In the genomic region with DNA sequence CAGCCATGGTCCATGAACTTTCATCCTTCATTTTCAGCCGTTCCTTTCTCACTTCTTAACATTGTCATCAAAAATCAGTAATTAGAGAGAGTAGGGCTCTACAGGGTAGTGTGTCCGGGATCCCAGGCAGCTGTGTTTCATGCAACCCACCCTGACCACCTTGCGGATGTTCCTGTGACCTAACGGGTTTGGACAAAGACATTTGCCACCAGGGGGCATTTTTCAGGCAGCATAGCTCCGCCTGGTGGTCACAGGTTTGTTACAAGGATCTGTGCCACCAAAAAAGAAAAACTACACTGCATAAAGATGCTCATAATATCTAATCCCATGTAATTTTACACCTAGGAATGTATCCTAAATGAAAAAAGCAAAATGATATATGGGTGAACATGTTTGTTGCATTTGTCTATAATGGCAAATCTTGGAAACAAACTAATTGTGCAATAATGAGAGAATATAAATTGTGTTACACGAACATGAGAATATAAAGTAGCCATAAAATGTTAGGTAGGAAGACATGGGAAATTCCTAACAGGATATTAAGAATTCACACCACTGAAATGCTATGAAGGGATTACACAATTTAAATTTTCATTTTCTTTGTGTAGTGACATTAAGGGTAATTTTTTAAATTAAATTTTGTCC, we compare ENCODE assay signal across 9 cellular contexts.
DNase-seq lines count a peak whose midpoint lies in the region; ATAC-seq and TF ChIP-seq lines count a peak whose summit lies in the region.
"Had no signal": no experiment of that assay in that cellular context is flagged by ENCODE, and none has a peak within 500 bp of the region (broad histone marks: within the 10 kb centered on the region; RNA-seq: fewer than 3 reads in every experiment).

No MANE protein-coding gene starts in this region.

- TF ChIP-seq CTCF in IMR-90 (conservative IDR thresholded peaks at IDR 0.05; ENCODE audit: low read depth, low read length) (peak; percentile 99), MCF 10A (IDR thresholded peaks at IDR 0.05; ENCODE audit: unreplicated experiment) (peak; percentile 94), left lung (IDR thresholded peaks at IDR 0.05) (peak; percentile 53 to 77)

- H2BK20ac ChIP-seq in IMR-90 (ENCODE audit: low read depth, low read length), result no peak overlapping the region

- peak; percentile 53; the same call in 1 of the 2 replicates for ATAC-seq in IMR-90 (ENCODE audit: low read depth)
- ATAC-seq in left lung, result peak; percentile 68
- no peak for ATAC-seq in stimulated activated naive CD8-positive, alpha-beta T cell treated with anti-CD3 and anti-CD28 coated beads, Interleukin-15, amount 100 ng/mL, for 72 hours

- H3K14ac ChIP-seq in IMR-90 (replicated peaks; ENCODE audit: low read depth, low read length), result no peak overlapping the region

- H4K20me1 ChIP-seq in IMR-90 (ENCODE audit: insufficient read depth, low read length), result no peaks in the 10 kb centered on the region
- H4K20me1 ChIP-seq: BLaER1 had no signal

- POLR2A ChIA-PET in IMR-90 (lab: Charles Lee; ENCODE audit: unreplicated experiment) (no interaction called here), MCF 10A (lab: Yijun Ruan, JAX) (interaction anchor here (1.0 kb wide), 1 partner anchor 33 kb away, joined by 3 read pairs; no protein-coding TSS in a partner anchor)

- CTCF ChIA-PET in IMR-90 (lab: Yijun Ruan, JAX), result interaction anchor here (0.5 to 2.7 kb wide), 2 partner anchors 17 to 39 kb away, joined by 4 to 10 read pairs; no protein-coding TSS in a partner anchor
- CTCF ChIA-PET in MCF 10A (lab: Yijun Ruan, JAX), result interaction anchor here (0.5 to 2.2 kb wide), 19 partner anchors 9 to 1512 kb away, joined by 3 to 10 read pairs (median 4); no protein-coding TSS in a partner anchor

- H3K56ac ChIP-seq in IMR-90 (ENCODE audit: extremely low read depth, insufficient read depth, low read length), result no peak overlapping the region

- H3K4me1 ChIP-seq in IMR-90 (ENCODE audit: control insufficient read depth, insufficient read depth, low read length), result peaks cover 2% of the 10 kb centered on the region
- H3K4me1 ChIP-seq in left lung, result no peaks in the 10 kb centered on the region
- H3K4me1 ChIP-seq: BLaER1 had no signal

- no peak overlapping the region for H2BK120ac ChIP-seq in IMR-90 (ENCODE audit: low read depth, low read length)

- no peaks in the 10 kb centered on the region for H3K79me1 ChIP-seq in IMR-90 (ENCODE audit: low read depth in 1 of 2, low read length in 2 of 2)

- H3K27ac Mint-ChIP-seq in MCF 10A (ENCODE audit: low read depth, unreplicated experiment), result no peak overlapping the region
- no peak overlapping the region for H3K27ac Mint-ChIP-seq in stimulated activated naive CD8-positive, alpha-beta T cell treated with anti-CD3 and anti-CD28 coated beads, Interleukin-15, amount 100 ng/mL, for 72 hours

- dilution Hi-C loops in IMR-90 (cut with HindIII; ENCODE audit: low sequenced_read_pairs, unreplicated experiment), result no loop called here

- H3K27ac ChIP-seq in IMR-90 (ENCODE audit: insufficient read depth, low read length) (no peak overlapping the region), left lung (no peak overlapping the region)
- H3K27ac ChIP-seq: BLaER1 had no signal

- no peak for TF ChIP-seq POLR2A in IMR-90 (IDR thresholded peaks at IDR 0.05; ENCODE audit: low read depth, low read length)

- intact Hi-C loops in IMR-90 (cut with micrococcal nuclease) (no loop called here), MCF 10A (cut with micrococcal nuclease) (loop anchor here (1.0 to 5.0 kb wide), 3 partner anchors 35 to 236 kb away; no protein-coding TSS in a partner anchor), left lung (cut with DNase I) (no loop called here)

- no peak overlapping the region for H3K4me3 Mint-ChIP-seq in MCF 10A (ENCODE audit: unreplicated experiment)
- H3K4me3 Mint-ChIP-seq in stimulated activated naive CD8-positive, alpha-beta T cell treated with anti-CD3 and anti-CD28 coated beads, Interleukin-15, amount 100 ng/mL, for 72 hours, result no peak overlapping the region

- H4K91ac ChIP-seq in IMR-90 (ENCODE audit: insufficient read depth, low read depth, low read length), result no peak overlapping the region

- no peak overlapping the region for H4K5ac ChIP-seq in IMR-90 (ENCODE audit: low read depth, low read length)

- H3K9me3 ChIP-seq in IMR-90 (ENCODE audit: control insufficient read depth, insufficient read depth, low read length), result no peaks in the 10 kb centered on the region
- no peaks in the 10 kb centered on the region for H3K9me3 ChIP-seq in left lung
- H3K9me3 ChIP-seq: BLaER1 had no signal

- H4K8ac ChIP-seq in IMR-90 (ENCODE audit: low read depth in 2 of 2, low read length in 2 of 2), result no peak overlapping the region

- no peak overlapping the region for H2AK5ac ChIP-seq in IMR-90 (ENCODE audit: low read depth, low read length)

- TF ChIP-seq RAD21 in IMR-90 (IDR thresholded peaks at IDR 0.05; ENCODE audit: low read length), result peak; percentile 65

- H3K9me3 Mint-ChIP-seq in MCF 10A (ENCODE audit: unreplicated experiment), result no peaks in the 10 kb centered on the region
- no peaks in the 10 kb centered on the region for H3K9me3 Mint-ChIP-seq in stimulated activated naive CD8-positive, alpha-beta T cell treated with anti-CD3 and anti-CD28 coated beads, Interleukin-15, amount 100 ng/mL, for 72 hours

- no peak overlapping the region for H3K4ac ChIP-seq in IMR-90 (ENCODE audit: low read depth, low read length)

- H2AFZ ChIP-seq in IMR-90 (replicated peaks; ENCODE audit: low read length, poor library complexity), result no peak overlapping the region

- no peak overlapping the region for H3K4me3 ChIP-seq in IMR-90 (ENCODE audit: insufficient read depth, low read depth, low read length)
- no peak overlapping the region for H3K4me3 ChIP-seq in left lung
- H3K4me3 ChIP-seq: BLaER1 had no signal

- in situ Hi-C loops in IMR-90 (cut with MboI; ENCODE audit: low sequenced_read_pairs), result no loop called here

- no peaks in the 10 kb centered on the region for H3K27me3 Mint-ChIP-seq in MCF 10A (ENCODE audit: insufficient read depth, unreplicated experiment)
- peaks cover 10% of the 10 kb centered on the region for H3K27me3 Mint-ChIP-seq in stimulated activated naive CD8-positive, alpha-beta T cell treated with anti-CD3 and anti-CD28 coated beads, Interleukin-15, amount 100 ng/mL, for 72 hours

- no peaks in the 10 kb centered on the region; the same call in 1 of the 2 replicates for H3K9me1 ChIP-seq in IMR-90 (ENCODE audit: insufficient read depth, low read length)

- no peak overlapping the region for H2BK5ac ChIP-seq in IMR-90 (ENCODE audit: low read depth, low read length, poor library complexity, severe bottlenecking)

- H3K9ac ChIP-seq in IMR-90 (ENCODE audit: low read depth, low read length), result no peak overlapping the region
- H3K9ac ChIP-seq: BLaER1 had no signal

- H3K27me3 ChIP-seq in IMR-90 (ENCODE audit: control insufficient read depth, insufficient read depth, low read length), result peaks cover 8% of the 10 kb centered on the region
- no peaks in the 10 kb centered on the region for H3K27me3 ChIP-seq in left lung
- H3K27me3 ChIP-seq: BLaER1 had no signal

- no peak overlapping the region for H2AK9ac ChIP-seq in IMR-90 (replicated peaks; ENCODE audit: low read depth, low read length, poor library complexity)

- DNase-seq in NCI-H1436 (lab: John Stamatoyannopoulos, UW) (peak; percentile 14), NCI-H1436 treated with DMSO at 0.1 percent for 48 hours (lab: John Stamatoyannopoulos, UW) (no peak), IMR-90 (peak; percentile 58), T follicular helper cell (ENCODE audit: low read depth) (peak; percentile 18), MCF 10A (ENCODE audit: unreplicated experiment) (peak; percentile 72), left lung (no peak), GOT3 (lab: John Stamatoyannopoulos, UW) (no peak)
- DNase-seq in stimulated activated naive CD8-positive, alpha-beta T cell treated with anti-CD3 and anti-CD28 coated beads, Interleukin-15, amount 100 ng/mL, for 72 hours, result peak; percentile 29 to 43

- H3K36me3 ChIP-seq in IMR-90 (ENCODE audit: control insufficient read depth, insufficient read depth, low read length), result no peaks in the 10 kb centered on the region
- no peaks in the 10 kb centered on the region for H3K36me3 ChIP-seq in left lung
- H3K36me3 ChIP-seq: BLaER1 had no signal

- BruUV-seq in IMR-90 (replicated peaks; lab: Mats Ljungman, UMichigan) (no TSS peak), MCF 10A (replicated peaks; lab: Mats Ljungman, UMichigan) (no TSS peak)

- no peak overlapping the region for H3K23ac ChIP-seq in IMR-90 (ENCODE audit: low read depth, low read length)

- H3K4me2 ChIP-seq in IMR-90 (ENCODE audit: low read depth, low read length), result no peak overlapping the region
- H3K4me2 ChIP-seq: BLaER1 had no signal

- H3K36me3 Mint-ChIP-seq in MCF 10A (ENCODE audit: insufficient read depth, unreplicated experiment), result no peaks in the 10 kb centered on the region

- H2BK15ac ChIP-seq in IMR-90 (ENCODE audit: low read depth, low read length), result no peak overlapping the region

- H3K4me1 Mint-ChIP-seq in MCF 10A (ENCODE audit: insufficient read depth, unreplicated experiment), result no peaks in the 10 kb centered on the region
- H3K4me1 Mint-ChIP-seq in stimulated activated naive CD8-positive, alpha-beta T cell treated with anti-CD3 and anti-CD28 coated beads, Interleukin-15, amount 100 ng/mL, for 72 hours, result no peaks in the 10 kb centered on the region

- no peak overlapping the region for H3K18ac ChIP-seq in IMR-90 (ENCODE audit: low read depth, low read length)

- 20% methylated on average over 1 of the region's 6 CpGs; no CpG with 5 or more reads in 1 of the 2 experiments for WGBS in IMR-90 (ENCODE audit: extremely low coverage in 2 of 2, insufficient read length in 1 of 2), 2 experiments

TF ChIP-seq in IMR-90, 13 proteins besides CTCF, POLR2A, EP300 and RAD21 (continues in another document):
- no peak for TF ChIP-seq RFX5 (IDR thresholded peaks at IDR 0.05; ENCODE audit: low read depth, low read length)
- TF ChIP-seq BHLHE40 (IDR thresholded peaks at IDR 0.05; ENCODE audit: low read depth, low read length), result no peak
- TF ChIP-seq FOS (IDR thresholded peaks at IDR 0.05; ENCODE audit: low read depth, low read length), result no peak
- TF ChIP-seq NFE2L2 (IDR thresholded peaks at IDR 0.05; ENCODE audit: low read depth, low read length), result no peak
- TF ChIP-seq RCOR1 (IDR thresholded peaks at IDR 0.05; ENCODE audit: insufficient replicate concordance, low read length), result no peak
- TF ChIP-seq SMC3 (IDR thresholded peaks at IDR 0.05; ENCODE audit: low read depth, low read length), result peak; percentile 84
- TF ChIP-seq MAZ (IDR thresholded peaks at IDR 0.05; ENCODE audit: borderline replicate concordance, low read depth, low read length), result no peak
- peak; percentile 66; the same call in 1 of the 2 replicates for TF ChIP-seq CEBPB (IDR thresholded peaks at IDR 0.05; ENCODE audit: low read depth, low read length)

Comparison
In these comparisons a context has a peak if more than half of its experiments do, and no peak if none do; other contexts are left out.
1. DNase-seq: peak in NCI-H1436 (single experiment), IMR-90 (single experiment), T follicular helper cell (single experiment), MCF 10A (single experiment) and stimulated activated naive CD8-positive, alpha-beta T cell treated with anti-CD3 and anti-CD28 coated beads, Interleukin-15, amount 100 ng/mL, for 72 hours (2 of 2); none in NCI-H1436 treated with DMSO at 0.1 percent for 48 hours (single experiment), left lung (0 of 2) and GOT3 (single experiment).
2. Peak in every context shown above with its lines, with median percentiles within 50 percentile points of each other: CTCF ChIP-seq.